23 cellular contexts compared by ENCODE assay signal in the genomic region with DNA sequence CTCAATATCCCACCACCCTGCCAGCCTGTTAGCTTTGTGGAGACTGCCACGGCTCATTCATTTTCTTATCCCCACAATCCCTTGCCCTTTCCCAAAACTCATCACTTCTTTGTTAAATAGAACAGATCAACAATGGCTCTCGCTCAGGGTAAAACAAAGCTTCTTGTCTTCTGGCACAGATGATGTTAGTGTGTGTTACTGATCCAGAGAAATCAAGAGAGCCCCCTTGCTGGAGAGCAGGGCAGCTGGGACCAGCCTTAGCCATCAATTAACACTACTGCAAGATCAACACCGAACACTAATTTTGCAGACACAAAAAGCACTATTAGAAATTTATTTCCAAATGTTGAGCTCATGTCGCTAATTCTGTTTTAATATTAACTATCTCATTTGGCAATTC.
DNase-seq lines count a peak whose midpoint lies in the region; ATAC-seq and TF ChIP-seq lines count a peak whose summit lies in the region.
"Had no signal": no experiment of that assay in that cellular context is flagged by ENCODE, and none has a peak within 500 bp of the region (broad histone marks: within the 10 kb centered on the region; RNA-seq: fewer than 3 reads in every experiment).

No MANE protein-coding gene starts in this region.

- TF ChIP-seq CTCF in dorsolateral prefrontal cortex (IDR thresholded peaks at IDR 0.05 in 54 of 56, conservative IDR thresholded peaks at IDR 0.05 in 2 of 56; ENCODE audit: low read depth in 1 of 56, partially characterized antibody in 56 of 56) (peak in 43 of 56 donors; percentile 9 to 70 (median 29)), mesothelial cell of epicardium (IDR thresholded peaks at IDR 0.05; ENCODE audit: unreplicated experiment) (no peak), OCI-LY7 (conservative IDR thresholded peaks at IDR 0.05; ENCODE audit: low read length) (no peak)

- peak overlapping the region in 1 of 59 donors; percentile 31 for H3K4me3 ChIP-seq in dorsolateral prefrontal cortex
- H3K4me3 ChIP-seq in OCI-LY7 (ENCODE audit: low read depth, low read length, poor library complexity, severe bottlenecking): no peak overlapping the region
- H3K4me3 ChIP-seq: A549, SJSA1 had no signal

- no peaks in the 10 kb centered on the region for H3K27me3 ChIP-seq in dorsolateral prefrontal cortex
- H3K27me3 ChIP-seq: SJSA1 had no signal

- H3K9me2 ChIP-seq in OCI-LY7 (ENCODE audit: insufficient read depth, low read length): no peaks in the 10 kb centered on the region

- POLR2A ChIA-PET in OCI-LY7 (lab: Charles Lee): no interaction called here

- no peaks in the 10 kb centered on the region for H3K9me3 Mint-ChIP-seq in mesothelial cell of epicardium

- peaks cover 63% of the 10 kb centered on the region for H3K4me1 Mint-ChIP-seq in mesothelial cell of epicardium
- H3K4me1 Mint-ChIP-seq: B cell; CD14-positive monocyte; CD8-positive, alpha-beta memory T cell had no signal

- no peaks in the 10 kb centered on the region for H3K79me2 ChIP-seq in OCI-LY7 (ENCODE audit: insufficient read depth, low read depth, low read length)

- ATAC-seq in HG03108 (IDR thresholded peaks at IDR 0.05; ENCODE audit: unreplicated experiment): no peak
- ATAC-seq: A549, HCT116 had no signal

- DNase-seq in Ammon's horn (ENCODE audit: low spot score) (peak; percentile 55), dorsolateral prefrontal cortex (peak in 2 of 10 donors; percentile 47), mesothelial cell of epicardium (ENCODE audit: low spot score in 2 of 2, unreplicated experiment in 2 of 2) (no peak), retina (peak; percentile 43), OCI-LY7 (ENCODE audit: low spot score) (no peak)
- DNase-seq in effector CD4-positive, alpha-beta T cell: no peak
- DNase-seq: CD8-positive, alpha-beta memory T cell; DND-41; IMR-90; KG1; MM.1S; NCI-H2029; NCI-H226; NCI-H524; NCI-H774; Right ventricle myocardium superior; RPMI8226 had no signal

- no peaks in the 10 kb centered on the region for H3K36me3 ChIP-seq in OCI-LY7 (ENCODE audit: insufficient read depth, low read length)
- H3K36me3 ChIP-seq: SJSA1 had no signal

- H2AFZ ChIP-seq in OCI-LY7 (ENCODE audit: low read length): no peak overlapping the region

- H3K27me3 Mint-ChIP-seq in mesothelial cell of epicardium (ENCODE audit: low read depth): no peaks in the 10 kb centered on the region

- BruUV-seq in OCI-LY7 (replicated peaks; lab: Mats Ljungman, UMichigan): no TSS peak

- H3K4me3 Mint-ChIP-seq in mesothelial cell of epicardium: no peak overlapping the region
- H3K4me3 Mint-ChIP-seq: B cell; CD8-positive, alpha-beta memory T cell had no signal

- H3K27ac ChIP-seq in dorsolateral prefrontal cortex (peak overlapping the region in 31 of 59 donors; percentile 2 to 80 (median 46)), OCI-LY7 (ENCODE audit: low read depth, low read length, poor library complexity, severe bottlenecking) (no peak overlapping the region)
- H3K27ac ChIP-seq: A549, SJSA1 had no signal

- intact Hi-C loops in dorsolateral prefrontal cortex (cut with DNase I): no loop called here
- intact Hi-C loops in OCI-LY7 (cut with micrococcal nuclease; ENCODE audit: unreplicated experiment): no loop called here

- no peak overlapping the region for H3K4me2 ChIP-seq in OCI-LY7 (ENCODE audit: low read length)
- H3K4me2 ChIP-seq: A549 had no signal

- H3K4me1 ChIP-seq in OCI-LY7 (ENCODE audit: insufficient read depth, low read length, poor library complexity, severe bottlenecking): no peaks in the 10 kb centered on the region
- H3K4me1 ChIP-seq: A549, SJSA1 had no signal

- H4K20me1 ChIP-seq in OCI-LY7 (ENCODE audit: insufficient read depth, low read length): no peaks in the 10 kb centered on the region

- CTCF ChIA-PET in OCI-LY7 (lab: Charles Lee; ENCODE audit: unreplicated experiment): no interaction called here

- H3K27ac Mint-ChIP-seq in mesothelial cell of epicardium: peak overlapping the region; percentile 90
- H3K27ac Mint-ChIP-seq: B cell, CD14-positive monocyte had no signal

- H3K36me3 Mint-ChIP-seq in mesothelial cell of epicardium: peaks cover 8% of the 10 kb centered on the region
- H3K36me3 Mint-ChIP-seq: CD14-positive monocyte; CD8-positive, alpha-beta memory T cell had no signal

- H3K9me3 ChIP-seq in OCI-LY7 (ENCODE audit: low read length): no peaks in the 10 kb centered on the region
- H3K9me3 ChIP-seq: A549, SJSA1 had no signal

Comparison
In these comparisons a context has a peak if more than half of its experiments do, and no peak if none do; other contexts are left out.
1. DNase-seq: peak in Ammon's horn (single experiment) and retina (single experiment); none in mesothelial cell of epicardium (0 of 2), effector CD4-positive, alpha-beta T cell (single experiment) and OCI-LY7 (single experiment).
2. CTCF ChIP-seq: peak in dorsolateral prefrontal cortex (43 of 56); none in mesothelial cell of epicardium (single experiment) and OCI-LY7 (single experiment).